Comparison of ENCODE assay signal across 25 cellular contexts in genomic region chr16:17504050-17504449, GRCh38.
"Had no signal": no experiment of that assay in that cellular context is flagged by ENCODE, and none has a peak within 500 bp of the region (broad histone marks: within the 10 kb centered on the region; RNA-seq: fewer than 3 reads in every experiment).

No MANE protein-coding gene starts in this region.

- H3K9me3 ChIP-seq: colonic mucosa, gastrocnemius medialis, left lung, lower lobe of right lung, mucosa of descending colon had no signal

- H3K27ac ChIP-seq: colonic mucosa, epithelial cell of prostate, esophagus squamous epithelium, gastrocnemius medialis, heart right ventricle, left lung, lower lobe of right lung had no signal

- H3K27me3 ChIP-seq: colonic mucosa, gastrocnemius medialis, left lung had no signal

- DNase-seq: colonic mucosa; cortex of kidney; effector CD8-positive, alpha-beta T cell; effector memory CD8-positive, alpha-beta T cell; endodermal cell; erythroblast; esophagus squamous epithelium; foreskin fibroblast; foreskin melanocyte; gastrocnemius medialis; glutamatergic neuron; head of caudate nucleus; heart right ventricle; hippocampal formation; left cardiac atrium; left lung; left ventricle myocardium superior; lower lobe of right lung; mesenchymal stem cell; mucosa of descending colon had no signal

- ATAC-seq: effector memory CD8-positive, alpha-beta T cell; esophagus mucosa; gastrocnemius medialis; heart right ventricle; left lung; left ventricle myocardium superior; lower lobe of right lung; mucosa of descending colon had no signal

- H3K4me3 ChIP-seq: colonic mucosa, esophagus squamous epithelium, gastrocnemius medialis, heart right ventricle, left lung, lower lobe of right lung, mucosa of descending colon had no signal

- H3K36me3 ChIP-seq: colonic mucosa, esophagus squamous epithelium, gastrocnemius medialis, heart right ventricle, left lung, lower lobe of right lung had no signal

- FAIRE-seq: endometrium, islet of Langerhans, keratinocyte had no signal

- H3K4me1 ChIP-seq: colonic mucosa, esophagus squamous epithelium, gastrocnemius medialis, heart right ventricle, left lung had no signal
